20 cellular contexts compared by ENCODE assay signal in the genomic region with DNA sequence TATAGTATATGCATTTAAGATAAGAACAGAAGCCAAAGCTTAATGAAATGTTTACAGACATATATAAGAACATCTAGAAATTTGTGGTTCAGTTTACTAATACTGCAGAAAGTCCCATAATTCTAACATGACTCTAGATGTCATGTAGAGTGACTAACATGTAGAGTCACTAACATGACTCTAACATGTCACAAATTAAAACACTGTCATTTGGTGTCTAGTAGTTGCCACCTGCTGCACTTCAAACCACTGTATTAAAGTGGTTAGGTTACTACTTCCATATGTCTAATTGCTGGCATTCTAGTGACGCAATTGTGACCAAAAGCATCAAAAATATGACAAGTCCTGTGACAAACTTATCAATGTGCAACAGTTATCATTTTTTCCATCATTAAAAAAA.
"Had no signal": no experiment of that assay in that cellular context is flagged by ENCODE, and none has a peak within 500 bp of the region (broad histone marks: within the 10 kb centered on the region; RNA-seq: fewer than 3 reads in every experiment).

No MANE protein-coding gene starts in this region.

- H3K36me3 ChIP-seq: SJSA1 had no signal

- H3K4me1 ChIP-seq: SJSA1 had no signal

- H3K4me3 ChIP-seq: SJSA1, SK-N-MC had no signal

- DNase-seq: Karpas-422, KG1, MM.1S, NCI-H1092 treated with DMSO at 0.1 percent for 48 hours, NCI-H1436, NCI-H187, NCI-H2029, NCI-H2081 treated with DMSO at 0.1 percent for 48 hours, NCI-H2171, NCI-H226, NCI-H446, NCI-H510A, NCI-H524 treated with DMSO at 0.1 percent for 48 hours, NCI-H69, NCI-H774, Right ventricle myocardium superior, RPMI8226, SIG-M5 had no signal

- H3K27ac ChIP-seq: SJSA1, SK-N-MC had no signal

- H3K27me3 ChIP-seq: SJSA1 had no signal
